ENCODE assay signal across 10 cellular contexts in genomic region chr5:132778129-132778528, GRCh38. TPM values are rescaled to one million over a fixed set of nuclear protein-coding genes. Genes with fewer than 3 reads are reported as not detected.
DNase-seq lines count a peak whose midpoint lies in the region; ATAC-seq, FAIRE-seq and TF ChIP-seq lines count a peak whose summit lies in the region.
"Had no signal": no experiment of that assay in that cellular context is flagged by ENCODE, and none has a peak within 500 bp of the region (broad histone marks: within the 10 kb centered on the region; RNA-seq: fewer than 3 reads in every experiment).

No MANE protein-coding gene starts in this region.

- no peaks in the 10 kb centered on the region for H3K9me3 Mint-ChIP-seq in T-helper 1 cell treated with Interleukin-12 subunit alpha and Interleukin-12 subunit beta and Interleukin-4 antibody, amounts not matched to agents 30 μg/mL and 1 μg/mL, for 36 hours
- no peaks in the 10 kb centered on the region for H3K9me3 Mint-ChIP-seq in activated naive CD8-positive, alpha-beta T cell treated with anti-CD3 and anti-CD28 coated beads, Interleukin-2, amount 10 ng/mL, durations not matched to agents 7 days and 5 days
- no peaks in the 10 kb centered on the region for H3K9me3 Mint-ChIP-seq in stimulated activated naive B cell treated with anti-CD40 and anti-IgM and Interleukin-4, amounts not matched to agents 10 μg/mL and 1 μg/mL and 100 μg/mL, for 72 hours

- no peaks in the 10 kb centered on the region for H3K36me3 ChIP-seq in kidney (ENCODE audit: control insufficient read depth in 1 of 2, insufficient read depth in 2 of 2, low read length in 2 of 2)

- TF ChIP-seq CTCF in kidney (IDR thresholded peaks at IDR 0.05; ENCODE audit: borderline replicate concordance, extremely low read depth, insufficient read depth): no peak

- H3K27ac Mint-ChIP-seq in T-helper 1 cell treated with Interleukin-12 subunit alpha and Interleukin-12 subunit beta and Interleukin-4 antibody, amounts not matched to agents 30 μg/mL and 1 μg/mL, for 36 hours: peak overlapping the region; percentile 23
- H3K27ac Mint-ChIP-seq in activated naive CD8-positive, alpha-beta T cell treated with anti-CD3 and anti-CD28 coated beads, Interleukin-2, amount 10 ng/mL, durations not matched to agents 7 days and 5 days: peak overlapping the region; percentile 77
- H3K27ac Mint-ChIP-seq in stimulated activated naive B cell treated with anti-CD40 and anti-IgM and Interleukin-4, amounts not matched to agents 10 μg/mL and 1 μg/mL and 100 μg/mL, for 72 hours: peak overlapping the region; percentile 56

- intact Hi-C loops in kidney (cut with DNase I): no loop called here

- DNase-seq in T-helper 1 cell (no peak), kidney (no peak), pons (ENCODE audit: low spot score) (no peak), NCI-H345 treated with DMSO at 0.1 percent for 48 hours (lab: John Stamatoyannopoulos, UW; ENCODE audit: unreplicated experiment) (no peak)
- DNase-seq in activated naive CD8-positive, alpha-beta T cell treated with anti-CD3 and anti-CD28 coated beads, Interleukin-2, amount 10 ng/mL, durations not matched to agents 7 days and 5 days: no peak
- DNase-seq in stimulated activated naive B cell treated with anti-CD40 and anti-IgM and Interleukin-4, amounts not matched to agents 10 μg/mL and 1 μg/mL and 100 μg/mL, for 72 hours: no peak
- DNase-seq: activated naive CD4-positive, alpha-beta T cell had no signal

- H3K36me3 Mint-ChIP-seq in T-helper 1 cell treated with Interleukin-12 subunit alpha and Interleukin-12 subunit beta and Interleukin-4 antibody, amounts not matched to agents 30 μg/mL and 1 μg/mL, for 36 hours (ENCODE audit: low read depth): no peaks in the 10 kb centered on the region
- peaks cover 2% of the 10 kb centered on the region for H3K36me3 Mint-ChIP-seq in activated naive CD8-positive, alpha-beta T cell treated with anti-CD3 and anti-CD28 coated beads, Interleukin-2, amount 10 ng/mL, durations not matched to agents 7 days and 5 days
- no peaks in the 10 kb centered on the region for H3K36me3 Mint-ChIP-seq in stimulated activated naive B cell treated with anti-CD40 and anti-IgM and Interleukin-4, amounts not matched to agents 10 μg/mL and 1 μg/mL and 100 μg/mL, for 72 hours

- ATAC-seq in activated naive CD8-positive, alpha-beta T cell treated with anti-CD3 and anti-CD28 coated beads, Interleukin-2, amount 10 ng/mL, durations not matched to agents 7 days and 5 days (ENCODE audit: low read depth): no peak
- no peak for ATAC-seq in stimulated activated naive B cell treated with anti-CD40 and anti-IgM and Interleukin-4, amounts not matched to agents 10 μg/mL and 1 μg/mL and 100 μg/mL, for 72 hours (replicated peaks)
- no peak for ATAC-seq in GM21576 (IDR thresholded peaks at IDR 0.05; ENCODE audit: unreplicated experiment)

- POLR2A ChIA-PET in activated naive CD8-positive, alpha-beta T cell treated with anti-CD3 and anti-CD28 coated beads, Interleukin-2, amount 10 ng/mL, durations not matched to agents 7 days and 5 days (lab: Charles Lee): interaction anchor here (1.3 to 1.9 kb wide), 4 partner anchors 9 to 48 kb away, joined by 3 to 7 read pairs (median 5); partner anchors contain the start of genes CCNI2 and KIF3A

- H3K9ac ChIP-seq in kidney (ENCODE audit: low read length in 2 of 2): peak overlapping the region; percentile 77 to 89

- H3K27me3 Mint-ChIP-seq in T-helper 1 cell treated with Interleukin-12 subunit alpha and Interleukin-12 subunit beta and Interleukin-4 antibody, amounts not matched to agents 30 μg/mL and 1 μg/mL, for 36 hours (ENCODE audit: low read depth): peaks cover 59% of the 10 kb centered on the region
- peaks cover 29% of the 10 kb centered on the region for H3K27me3 Mint-ChIP-seq in activated naive CD8-positive, alpha-beta T cell treated with anti-CD3 and anti-CD28 coated beads, Interleukin-2, amount 10 ng/mL, durations not matched to agents 7 days and 5 days
- peaks cover 55 to 79% of the 10 kb centered on the region in 2 donors for H3K27me3 Mint-ChIP-seq in stimulated activated naive B cell treated with anti-CD40 and anti-IgM and Interleukin-4, amounts not matched to agents 10 μg/mL and 1 μg/mL and 100 μg/mL, for 72 hours

- peaks cover 31% of the 10 kb centered on the region for H3K4me1 Mint-ChIP-seq in T-helper 1 cell treated with Interleukin-12 subunit alpha and Interleukin-12 subunit beta and Interleukin-4 antibody, amounts not matched to agents 30 μg/mL and 1 μg/mL, for 36 hours (ENCODE audit: low read depth)
- H3K4me1 Mint-ChIP-seq in activated naive CD8-positive, alpha-beta T cell treated with anti-CD3 and anti-CD28 coated beads, Interleukin-2, amount 10 ng/mL, durations not matched to agents 7 days and 5 days: peaks cover 46% of the 10 kb centered on the region
- H3K4me1 Mint-ChIP-seq in stimulated activated naive B cell treated with anti-CD40 and anti-IgM and Interleukin-4, amounts not matched to agents 10 μg/mL and 1 μg/mL and 100 μg/mL, for 72 hours: peaks cover 5 to 15% of the 10 kb centered on the region in 2 donors

- H3K4me1 ChIP-seq in kidney (ENCODE audit: control insufficient read depth in 1 of 2, insufficient read depth in 1 of 2, low read depth in 1 of 2, low read length in 2 of 2): peaks cover 11 to 18% of the 10 kb centered on the region in 2 donors

- H3K4me3 Mint-ChIP-seq in T-helper 1 cell treated with Interleukin-12 subunit alpha and Interleukin-12 subunit beta and Interleukin-4 antibody, amounts not matched to agents 30 μg/mL and 1 μg/mL, for 36 hours: peak overlapping the region; percentile 81
- peak overlapping the region; percentile 82 for H3K4me3 Mint-ChIP-seq in activated naive CD8-positive, alpha-beta T cell treated with anti-CD3 and anti-CD28 coated beads, Interleukin-2, amount 10 ng/mL, durations not matched to agents 7 days and 5 days
- peak overlapping the region; percentile 77 to 81 for H3K4me3 Mint-ChIP-seq in stimulated activated naive B cell treated with anti-CD40 and anti-IgM and Interleukin-4, amounts not matched to agents 10 μg/mL and 1 μg/mL and 100 μg/mL, for 72 hours

- H3K4me3 ChIP-seq in kidney (ENCODE audit: low read length in 2 of 2): peak overlapping the region; percentile 68 to 71

- H3K9me3 ChIP-seq in kidney (ENCODE audit: control insufficient read depth in 1 of 2, low read length in 2 of 2): no peaks in the 10 kb centered on the region

- no peak for FAIRE-seq in kidney (lab: Jason Lieb, UNC)
- FAIRE-seq: A204.1 had no signal

- H3K27ac ChIP-seq in kidney (ENCODE audit: low read depth in 2 of 2, low read length in 2 of 2): peak overlapping the region in 1 of 2 donors; percentile 17

RNA-seq across cellular contexts. Expression of gene SEPTIN8, which starts 1.1 kb away (rescaled TPM):
- total RNA-seq in activated naive CD8-positive, alpha-beta T cell treated with anti-CD3 and anti-CD28 coated beads, Interleukin-2, amount 10 ng/mL, durations not matched to agents 7 days and 5 days: 10 to 100 TPM; 39.2 to 40.4 TPM
- total RNA-seq in kidney: 54.4 TPM
- polyA plus RNA-seq in kidney (ENCODE audit: insufficient read depth, low read depth, low replicate concordance): 24.9 TPM

RNA-seq across cellular contexts. Expression of gene CCNI2, which starts 30.9 kb away (rescaled TPM):
- 10 to 100 TPM in 1 of 2 experiments, 1 to 10 TPM in 1; 8.9 to 12.4 TPM for total RNA-seq in activated naive CD8-positive, alpha-beta T cell treated with anti-CD3 and anti-CD28 coated beads, Interleukin-2, amount 10 ng/mL, durations not matched to agents 7 days and 5 days
- total RNA-seq in kidney: 3.4 TPM
- polyA plus RNA-seq in kidney (ENCODE audit: insufficient read depth, low read depth, low replicate concordance): 3.8 TPM

RNA-seq across cellular contexts. Expression of gene SOWAHA, which starts 35.0 kb away (rescaled TPM):
- not detected for total RNA-seq in activated naive CD8-positive, alpha-beta T cell treated with anti-CD3 and anti-CD28 coated beads, Interleukin-2, amount 10 ng/mL, durations not matched to agents 7 days and 5 days
- total RNA-seq in kidney: 4.1 TPM
- polyA plus RNA-seq in kidney (ENCODE audit: insufficient read depth, low read depth, low replicate concordance): 7.1 TPM

RNA-seq across cellular contexts. Expression of gene KIF3A, which starts 40.8 kb away (rescaled TPM):
- 10 to 100 TPM; 16.8 to 19.3 TPM for total RNA-seq in activated naive CD8-positive, alpha-beta T cell treated with anti-CD3 and anti-CD28 coated beads, Interleukin-2, amount 10 ng/mL, durations not matched to agents 7 days and 5 days
- 13.9 TPM for total RNA-seq in kidney
- 7.1 TPM for polyA plus RNA-seq in kidney (ENCODE audit: insufficient read depth, low read depth, low replicate concordance)

RNA-seq across cellular contexts. Expression of gene SHROOM1, which starts 52.3 kb away (rescaled TPM):
- total RNA-seq in activated naive CD8-positive, alpha-beta T cell treated with anti-CD3 and anti-CD28 coated beads, Interleukin-2, amount 10 ng/mL, durations not matched to agents 7 days and 5 days: 1 to 10 TPM; 4.0 to 6.3 TPM
- total RNA-seq in kidney: 13.4 TPM
- 7.8 TPM for polyA plus RNA-seq in kidney (ENCODE audit: insufficient read depth, low read depth, low replicate concordance)

Comparison
In these comparisons a context has a peak if more than half of its experiments do, and no peak if none do; other contexts are left out.
1. H3K27ac Mint-ChIP-seq: peak in every context shown above with its lines; median percentile 77 in activated naive CD8-positive, alpha-beta T cell treated with anti-CD3 and anti-CD28 coated beads, Interleukin-2, amount 10 ng/mL, durations not matched to agents 7 days and 5 days; 56 in stimulated activated naive B cell treated with anti-CD40 and anti-IgM and Interleukin-4, amounts not matched to agents 10 μg/mL and 1 μg/mL and 100 μg/mL, for 72 hours; 23 in T-helper 1 cell treated with Interleukin-12 subunit alpha and Interleukin-12 subunit beta and Interleukin-4 antibody, amounts not matched to agents 30 μg/mL and 1 μg/mL, for 36 hours.